In the genomic region with DNA sequence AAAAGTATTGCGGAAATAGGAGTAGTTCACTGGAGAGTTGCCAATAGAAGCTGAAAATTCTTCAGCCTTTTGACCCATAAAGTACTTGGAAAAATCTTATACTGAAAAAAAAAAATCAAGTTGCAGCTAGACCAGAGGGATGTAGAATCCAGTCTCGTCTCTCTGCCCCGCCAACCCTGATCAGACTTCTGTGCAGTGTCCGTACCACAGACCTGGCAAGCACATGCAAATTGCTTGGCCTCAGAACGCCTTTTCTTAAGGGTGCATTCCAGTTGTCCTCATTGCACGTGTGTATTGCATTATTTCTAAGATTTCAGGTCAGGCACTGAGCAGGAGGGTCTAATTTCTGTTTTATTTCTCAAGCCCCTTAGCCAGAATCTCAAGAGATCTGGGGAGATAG, we compare ENCODE assay signal across 22 cellular contexts.
"Had no signal": no experiment of that assay in that cellular context is flagged by ENCODE, and none has a peak within 500 bp of the region (broad histone marks: within the 10 kb centered on the region; RNA-seq: fewer than 3 reads in every experiment).

No MANE protein-coding gene starts in this region.

- H3K27ac Mint-ChIP-seq: activated CD4-positive, alpha-beta memory T cell treated with anti-CD3 and anti-CD28 coated beads, Interleukin-2, amount 10 ng/mL, durations not matched to agents 7 days and 5 days; activated CD8-positive, alpha-beta memory T cell treated with anti-CD3 and anti-CD28 coated beads, Interleukin-2, amount 10 ng/mL, durations not matched to agents 7 days and 5 days; activated naive CD8-positive, alpha-beta T cell treated with anti-CD3 and anti-CD28 coated beads, Interleukin-2, amount 10 ng/mL, durations not matched to agents 7 days and 5 days; activated T-helper 17 cell treated with anti-CD3 and anti-CD28 coated beads, Interleukin-2, amount 50 U/mL, for 72 hours; nephron progenitor cell; stimulated activated naive CD8-positive, alpha-beta T cell treated with anti-CD3 and anti-CD28 coated beads, Interleukin-15, amount 100 ng/mL, for 72 hours; WTC11 had no signal

- H3K4me1 Mint-ChIP-seq: activated T-helper 17 cell treated with anti-CD3 and anti-CD28 coated beads, Interleukin-2, amount 50 U/mL, for 72 hours had no signal

- H3K9ac ChIP-seq: SK-N-SH had no signal

- H3K4me3 Mint-ChIP-seq: activated CD4-positive, alpha-beta memory T cell treated with anti-CD3 and anti-CD28 coated beads, Interleukin-2, amount 10 ng/mL, durations not matched to agents 7 days and 5 days; activated CD8-positive, alpha-beta memory T cell treated with anti-CD3 and anti-CD28 coated beads, Interleukin-2, amount 10 ng/mL, durations not matched to agents 7 days and 5 days; activated naive CD8-positive, alpha-beta T cell treated with anti-CD3 and anti-CD28 coated beads, Interleukin-2, amount 10 ng/mL, durations not matched to agents 7 days and 5 days; activated T-helper 17 cell treated with anti-CD3 and anti-CD28 coated beads, Interleukin-2, amount 50 U/mL, for 72 hours; stimulated activated naive CD8-positive, alpha-beta T cell treated with anti-CD3 and anti-CD28 coated beads, Interleukin-15, amount 100 ng/mL, for 72 hours; T-cell; WTC11 had no signal

- H3K4me2 ChIP-seq: SK-N-SH had no signal

- H3K27me3 ChIP-seq: gastroesophageal sphincter had no signal

- H3K9me3 Mint-ChIP-seq: activated CD4-positive, alpha-beta memory T cell treated with anti-CD3 and anti-CD28 coated beads, Interleukin-2, amount 10 ng/mL, durations not matched to agents 7 days and 5 days; activated naive CD8-positive, alpha-beta T cell treated with anti-CD3 and anti-CD28 coated beads, Interleukin-2, amount 10 ng/mL, durations not matched to agents 7 days and 5 days; activated T-helper 17 cell treated with anti-CD3 and anti-CD28 coated beads, Interleukin-2, amount 50 U/mL, for 72 hours; nephron progenitor cell; stimulated activated naive CD8-positive, alpha-beta T cell treated with anti-CD3 and anti-CD28 coated beads, Interleukin-15, amount 100 ng/mL, for 72 hours; T-cell; WTC11 had no signal

- ATAC-seq: activated CD8-positive, alpha-beta memory T cell treated with anti-CD3 and anti-CD28 coated beads, Interleukin-2, amount 10 ng/mL, durations not matched to agents 7 days and 5 days; activated T-helper 17 cell treated with anti-CD3 and anti-CD28 coated beads, Interleukin-2, amount 50 U/mL, for 72 hours; esophagus mucosa; gastroesophageal sphincter; psoas muscle; right cardiac atrium; stimulated activated naive CD8-positive, alpha-beta T cell treated with anti-CD3 and anti-CD28 coated beads, Interleukin-15, amount 100 ng/mL, for 72 hours; T-cell; WTC11 had no signal

- H3K27me3 Mint-ChIP-seq: activated naive CD8-positive, alpha-beta T cell treated with anti-CD3 and anti-CD28 coated beads, Interleukin-2, amount 10 ng/mL, durations not matched to agents 7 days and 5 days; activated T-helper 17 cell treated with anti-CD3 and anti-CD28 coated beads, Interleukin-2, amount 50 U/mL, for 72 hours; stimulated activated naive CD8-positive, alpha-beta T cell treated with anti-CD3 and anti-CD28 coated beads, Interleukin-15, amount 100 ng/mL, for 72 hours; T-cell had no signal

- H3K9me3 ChIP-seq: gastroesophageal sphincter, psoas muscle, SK-N-SH had no signal

- H3K27ac ChIP-seq: brain microvascular endothelial cell, psoas muscle had no signal

- DNase-seq: activated CD4-positive, alpha-beta memory T cell treated with anti-CD3 and anti-CD28 coated beads, Interleukin-2, amount 10 ng/mL, durations not matched to agents 7 days and 5 days; activated CD4-positive, alpha-beta T cell treated with anti-CD3 and anti-CD28 coated beads for 4 hours; activated CD8-positive, alpha-beta memory T cell treated with anti-CD3 and anti-CD28 coated beads, Interleukin-2, amount 10 ng/mL, durations not matched to agents 7 days and 5 days; activated naive CD4-positive, alpha-beta T cell treated with Interleukin-2 at 50 U/mL for 16 hours; activated naive CD8-positive, alpha-beta T cell treated with anti-CD3 and anti-CD28 coated beads, Interleukin-2, amount 10 ng/mL, durations not matched to agents 7 days and 5 days; activated T-cell treated with anti-CD3 and anti-CD28 coated beads, Interleukin-2, amount 50 U/mL, for 1 hour; anterior cingulate cortex; brain microvascular endothelial cell; cortex of kidney; effector CD4-positive, alpha-beta T cell; nephron progenitor cell; psoas muscle; right cardiac atrium; SK-N-SH; stimulated activated CD4-positive, alpha-beta T cell treated with anti-CD3 and anti-CD28 coated beads, Interleukin-15, amount 100 ng/mL, for 24 hours; stimulated activated CD4-positive, alpha-beta T cell treated with anti-CD3 and anti-CD28 coated beads, Interleukin-2, amount 100 ng/mL, for 48 hours; stimulated activated naive CD8-positive, alpha-beta T cell treated with anti-CD3 and anti-CD28 coated beads, Interleukin-15, amount 100 ng/mL, for 72 hours; T-cell had no signal
